10 cellular contexts compared by ENCODE assay signal in genomic region chr10:16586358-16587138, GRCh38.
A peak's percentile ranks its signal among the peaks of the same experiment; 100 is the strongest.
DNase-seq lines count a peak whose midpoint lies in the region; ATAC-seq and TF ChIP-seq lines count a peak whose summit lies in the region.
"Had no signal": no experiment of that assay in that cellular context is flagged by ENCODE, and none has a peak within 500 bp of the region (broad histone marks: within the 10 kb centered on the region; RNA-seq: fewer than 3 reads in every experiment).

No MANE protein-coding gene starts in this region.

- no peaks in the 10 kb centered on the region for H3K9me3 ChIP-seq in BE2C

- DNase-seq in UCSD-AML1 (lab: John Stamatoyannopoulos, UW; ENCODE audit: unreplicated experiment) (no peak), foreskin keratinocyte (no peak), BE2C (no peak), NCI-H1436 (lab: John Stamatoyannopoulos, UW) (no peak)
- DNase-seq: IMR-90, kidney had no signal

- no peak overlapping the region for H3K4me3 ChIP-seq in BE2C (ENCODE audit: low read depth, low read length)

- H3K4me1 ChIP-seq in foreskin keratinocyte: no peaks in the 10 kb centered on the region
- no peaks in the 10 kb centered on the region for H3K4me1 ChIP-seq in BE2C

- H3K36me3 ChIP-seq in BE2C: no peaks in the 10 kb centered on the region

- TF ChIP-seq CTCF in foreskin keratinocyte (conservative IDR thresholded peaks at IDR 0.05): no peak
- no peak for TF ChIP-seq CTCF in BE2C (IDR thresholded peaks at IDR 0.05; ENCODE audit: low read depth, low read length)

- ATAC-seq in GM18498 (IDR thresholded peaks at IDR 0.05; ENCODE audit: unreplicated experiment): peak; percentile 89
- peak; percentile 92 for ATAC-seq in GM19351 (IDR thresholded peaks at IDR 0.05; ENCODE audit: unreplicated experiment)
- peak; percentile 90 for ATAC-seq in HG02759 (IDR thresholded peaks at IDR 0.05; ENCODE audit: unreplicated experiment)
- peak; percentile 91 for ATAC-seq in HG03442 (IDR thresholded peaks at IDR 0.05; ENCODE audit: unreplicated experiment)
- ATAC-seq in foreskin keratinocyte: no peak

- no peaks in the 10 kb centered on the region for H3K27me3 ChIP-seq in foreskin keratinocyte
- no peaks in the 10 kb centered on the region for H3K27me3 ChIP-seq in BE2C

- no peak overlapping the region for H3K27ac ChIP-seq in foreskin keratinocyte
